ENCODE assay signal across 10 cellular contexts in the genomic region with DNA sequence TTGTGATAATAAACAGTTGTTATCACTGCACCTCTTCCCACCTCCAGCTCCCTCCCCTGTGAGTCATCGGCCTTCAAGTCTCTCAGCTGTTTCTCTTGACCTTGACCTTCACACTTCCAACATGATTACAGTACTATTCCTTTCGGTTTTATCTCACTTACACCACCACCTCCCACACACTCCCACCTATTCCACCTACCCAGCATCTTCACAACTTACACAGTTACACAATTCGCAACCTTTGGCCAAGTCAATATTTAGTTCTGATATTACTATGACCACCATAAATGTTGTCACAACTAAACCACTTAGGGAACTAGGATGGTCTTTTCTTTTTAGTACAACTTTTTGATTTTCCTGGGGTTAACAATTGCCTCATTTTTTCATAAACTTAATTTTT.
DNase-seq lines count a peak whose midpoint lies in the region; ATAC-seq and TF ChIP-seq lines count a peak whose summit lies in the region.
"Had no signal": no experiment of that assay in that cellular context is flagged by ENCODE, and none has a peak within 500 bp of the region (broad histone marks: within the 10 kb centered on the region; RNA-seq: fewer than 3 reads in every experiment).

No MANE protein-coding gene starts in this region.

- no peak overlapping the region for H3K4me3 Mint-ChIP-seq in activated CD4-positive, alpha-beta T cell treated with anti-CD3 and anti-CD28 coated beads, Interleukin-2, amount 10 ng/mL, durations not matched to agents 24 days and 14 days
- H3K4me3 Mint-ChIP-seq in activated CD4-positive, alpha-beta T cell treated with anti-CD3 and anti-CD28 coated beads, Interleukin-2, amount 10 ng/mL, durations not matched to agents 7 days and 5 days, result no peak overlapping the region
- no peak overlapping the region for H3K4me3 Mint-ChIP-seq in CD4-positive, alpha-beta T cell
- H3K4me3 Mint-ChIP-seq: nephron progenitor cell had no signal

- peaks cover 26% of the 10 kb centered on the region for H3K27me3 ChIP-seq in CD4-positive, alpha-beta T cell (ENCODE audit: control insufficient read depth, insufficient read depth, low read length)

- no peaks in the 10 kb centered on the region for H3K9me3 ChIP-seq in CD4-positive, alpha-beta T cell (ENCODE audit: control insufficient read depth, low read length)

- no peak for ATAC-seq in CD4-positive, alpha-beta T cell (ENCODE audit: poor library complexity)

- no peak overlapping the region for H3K27ac ChIP-seq in CD4-positive, alpha-beta T cell (ENCODE audit: low read depth, low read length)

- peaks cover 11% of the 10 kb centered on the region for H3K4me1 Mint-ChIP-seq in activated CD4-positive, alpha-beta T cell treated with anti-CD3 and anti-CD28 coated beads, Interleukin-2, amount 10 ng/mL, durations not matched to agents 24 days and 14 days
- H3K4me1 Mint-ChIP-seq in activated CD4-positive, alpha-beta T cell treated with anti-CD3 and anti-CD28 coated beads, Interleukin-2, amount 10 ng/mL, durations not matched to agents 7 days and 5 days, result no peaks in the 10 kb centered on the region
- H3K4me1 Mint-ChIP-seq in CD4-positive, alpha-beta T cell (ENCODE audit: low read depth), result no peaks in the 10 kb centered on the region

- no peak for DNase-seq in activated CD4-positive, alpha-beta T cell treated with anti-CD3 and anti-CD28 coated beads, Interleukin-2, amount 10 ng/mL, durations not matched to agents 24 days and 14 days
- no peak for DNase-seq in activated CD4-positive, alpha-beta T cell treated with anti-CD3 and anti-CD28 coated beads, Interleukin-2, amount 10 ng/mL, durations not matched to agents 7 days and 5 days
- DNase-seq in NCI-H226 (peak; percentile 83), epithelial cell of esophagus (ENCODE audit: low read depth) (peak; percentile 48), renal cortical epithelial cell (ENCODE audit: low read depth) (peak; percentile 40), GM19240 (ENCODE audit: insufficient read length, low spot score) (no peak), DMS153 treated with DMSO at 0.1 percent for 48 hours (lab: John Stamatoyannopoulos, UW; ENCODE audit: unreplicated experiment) (no peak)
- no peak for DNase-seq in CD4-positive, alpha-beta T cell
- DNase-seq: NCI-H2171 treated with DMSO at 0.1 percent for 48 hours, nephron progenitor cell had no signal

- no peaks in the 10 kb centered on the region for H3K9me3 Mint-ChIP-seq in activated CD4-positive, alpha-beta T cell treated with anti-CD3 and anti-CD28 coated beads, Interleukin-2, amount 10 ng/mL, durations not matched to agents 24 days and 14 days
- H3K9me3 Mint-ChIP-seq in activated CD4-positive, alpha-beta T cell treated with anti-CD3 and anti-CD28 coated beads, Interleukin-2, amount 10 ng/mL, durations not matched to agents 7 days and 5 days, result peaks cover 2% of the 10 kb centered on the region
- no peaks in the 10 kb centered on the region for H3K9me3 Mint-ChIP-seq in CD4-positive, alpha-beta T cell

- intact Hi-C loops in activated CD4-positive, alpha-beta T cell treated with anti-CD3 and anti-CD28 coated beads, Interleukin-2, amount 10 ng/mL, durations not matched to agents 24 days and 14 days (cut with micrococcal nuclease), result no loop called here
- intact Hi-C loops in CD4-positive, alpha-beta T cell (cut with DNase I, micrococcal nuclease), result no loop called here

- POLR2A ChIA-PET in activated CD4-positive, alpha-beta T cell treated with anti-CD3 and anti-CD28 coated beads, Interleukin-2, amount 10 ng/mL, durations not matched to agents 7 days and 5 days (lab: Charles Lee), result no interaction called here
- POLR2A ChIA-PET in CD4-positive, alpha-beta T cell (lab: Charles Lee), result no interaction called here

- no peak for TF ChIP-seq CTCF in epithelial cell of esophagus (IDR thresholded peaks at IDR 0.05; ENCODE audit: insufficient read depth, low read depth, low read length, missing control alignments)
- no peak for TF ChIP-seq CTCF in CD4-positive, alpha-beta T cell (IDR thresholded peaks at IDR 0.05)

- CTCF ChIA-PET in activated CD4-positive, alpha-beta T cell treated with anti-CD3 and anti-CD28 coated beads, Interleukin-2, amount 10 ng/mL, durations not matched to agents 7 days and 5 days (lab: Charles Lee), result no interaction called here
- CTCF ChIA-PET in CD4-positive, alpha-beta T cell (lab: Charles Lee), result no interaction called here

- no peak overlapping the region for H3K4me3 ChIP-seq in epithelial cell of esophagus (ENCODE audit: low read length)

- no peaks in the 10 kb centered on the region for H3K36me3 Mint-ChIP-seq in activated CD4-positive, alpha-beta T cell treated with anti-CD3 and anti-CD28 coated beads, Interleukin-2, amount 10 ng/mL, durations not matched to agents 24 days and 14 days (ENCODE audit: low read depth)
- H3K36me3 Mint-ChIP-seq in activated CD4-positive, alpha-beta T cell treated with anti-CD3 and anti-CD28 coated beads, Interleukin-2, amount 10 ng/mL, durations not matched to agents 7 days and 5 days (ENCODE audit: low read depth), result no peaks in the 10 kb centered on the region
- H3K36me3 Mint-ChIP-seq in CD4-positive, alpha-beta T cell (ENCODE audit: low read depth), result no peaks in the 10 kb centered on the region

- H3K27ac Mint-ChIP-seq in activated CD4-positive, alpha-beta T cell treated with anti-CD3 and anti-CD28 coated beads, Interleukin-2, amount 10 ng/mL, durations not matched to agents 24 days and 14 days, result peak overlapping the region; percentile 22
- no peak overlapping the region for H3K27ac Mint-ChIP-seq in activated CD4-positive, alpha-beta T cell treated with anti-CD3 and anti-CD28 coated beads, Interleukin-2, amount 10 ng/mL, durations not matched to agents 7 days and 5 days
- no peak overlapping the region for H3K27ac Mint-ChIP-seq in CD4-positive, alpha-beta T cell
- H3K27ac Mint-ChIP-seq: nephron progenitor cell had no signal

- H3K27me3 Mint-ChIP-seq in activated CD4-positive, alpha-beta T cell treated with anti-CD3 and anti-CD28 coated beads, Interleukin-2, amount 10 ng/mL, durations not matched to agents 24 days and 14 days, result peaks cover 8% of the 10 kb centered on the region
- H3K27me3 Mint-ChIP-seq in activated CD4-positive, alpha-beta T cell treated with anti-CD3 and anti-CD28 coated beads, Interleukin-2, amount 10 ng/mL, durations not matched to agents 7 days and 5 days, result peaks cover 11% of the 10 kb centered on the region
- H3K27me3 Mint-ChIP-seq in CD4-positive, alpha-beta T cell, result peaks cover 60% of the 10 kb centered on the region

Comparison
In these comparisons a context has a peak if more than half of its experiments do, and no peak if none do; other contexts are left out.
1. DNase-seq: peak in NCI-H226 (single experiment), epithelial cell of esophagus (single experiment) and renal cortical epithelial cell (single experiment); none in activated CD4-positive, alpha-beta T cell treated with anti-CD3 and anti-CD28 coated beads, Interleukin-2, amount 10 ng/mL, durations not matched to agents 24 days and 14 days (single experiment), activated CD4-positive, alpha-beta T cell treated with anti-CD3 and anti-CD28 coated beads, Interleukin-2, amount 10 ng/mL, durations not matched to agents 7 days and 5 days (single experiment), GM19240 (single experiment), DMS153 treated with DMSO at 0.1 percent for 48 hours (single experiment) and CD4-positive, alpha-beta T cell (0 of 10).